8 cellular contexts compared by ENCODE assay signal in genomic region chr15:90201150-90201943, GRCh38. TPM values are rescaled to one million over a fixed set of nuclear protein-coding genes. Genes with fewer than 3 reads are reported as not detected.
A peak's percentile ranks its signal among the peaks of the same experiment; 100 is the strongest.
DNase-seq lines count a peak whose midpoint lies in the region; ATAC-seq and TF ChIP-seq lines count a peak whose summit lies in the region.

TSS of gene SEMA4B (plus strand) at chr15:90201330. CDS start at chr15:90201579, 249 bp downstream.

- H3K36me3 ChIP-seq in mesendoderm (ENCODE audit: control insufficient read depth, insufficient read depth, low read length), result no peaks in the 10 kb centered on the region

- H3K27ac ChIP-seq in mesendoderm (ENCODE audit: low read depth, low read length), result peak within 1 kb of the TSS; percentile 25

- H3K27ac Mint-ChIP-seq in activated CD8-positive, alpha-beta T cell treated with anti-CD3 and anti-CD28 coated beads, Interleukin-2, amount 10 ng/mL, durations not matched to agents 7 days and 5 days, result peak within 1 kb of the TSS; percentile 80
- H3K27ac Mint-ChIP-seq in effector memory CD8-positive, alpha-beta T cell, result peak within 1 kb of the TSS; percentile 78 to 93

- H3K4me3 Mint-ChIP-seq in activated CD8-positive, alpha-beta T cell treated with anti-CD3 and anti-CD28 coated beads, Interleukin-2, amount 10 ng/mL, durations not matched to agents 7 days and 5 days, result peak within 1 kb of the TSS; percentile 80
- peak within 1 kb of the TSS; percentile 88 to 92 for H3K4me3 Mint-ChIP-seq in effector memory CD8-positive, alpha-beta T cell

- peak within 1 kb of the TSS; percentile 38 for H3K4ac ChIP-seq in mesendoderm (ENCODE audit: low read depth, low read length)

- no peaks in the 10 kb centered on the region for H3K27me3 ChIP-seq in mesendoderm (ENCODE audit: insufficient read depth, low read length, poor library complexity)

- H3K9ac ChIP-seq in mesendoderm (ENCODE audit: low read length), result peak within 1 kb of the TSS; percentile 87

- H2BK5ac ChIP-seq in mesendoderm (ENCODE audit: low read length), result no peak within 1 kb of the TSS

- POLR2A ChIA-PET in activated CD8-positive, alpha-beta T cell treated with anti-CD3 and anti-CD28 coated beads, Interleukin-2, amount 10 ng/mL, durations not matched to agents 7 days and 5 days (lab: Charles Lee), result interaction anchor here (0.5 to 2.5 kb wide), 11 partner anchors 9 to 714 kb away, joined by 3 to 19 read pairs (median 4); partner anchors contain the start of genes CIB1 and GDPGP1

- peak within 1 kb of the TSS; percentile 94 for H3K18ac ChIP-seq in mesendoderm (ENCODE audit: low read length)

- H3K9me3 Mint-ChIP-seq in activated CD8-positive, alpha-beta T cell treated with anti-CD3 and anti-CD28 coated beads, Interleukin-2, amount 10 ng/mL, durations not matched to agents 7 days and 5 days (ENCODE audit: insufficient read depth), result no peaks in the 10 kb centered on the region
- H3K9me3 Mint-ChIP-seq in effector memory CD8-positive, alpha-beta T cell, result no peaks in the 10 kb centered on the region

- no peak within 1 kb of the TSS for H4K5ac ChIP-seq in mesendoderm (ENCODE audit: low read length)

- peak within 1 kb of the TSS; percentile 30 for H4K8ac ChIP-seq in mesendoderm (ENCODE audit: low read depth, low read length)

- no peak for TF ChIP-seq CTCF in AG09309 (IDR thresholded peaks at IDR 0.05; ENCODE audit: control insufficient read depth, insufficient read depth, low read depth, low read length, missing control alignments)

- H3K4me3 ChIP-seq in AG09309 (ENCODE audit: control insufficient read depth, low read depth, low read length), result peak within 1 kb of the TSS; percentile 77
- H3K4me3 ChIP-seq in mesendoderm (ENCODE audit: low read length), result peak within 1 kb of the TSS; percentile 84

- peak within 1 kb of the TSS; percentile 92 for H3K23ac ChIP-seq in mesendoderm (ENCODE audit: low read length)

- peaks cover 4% of the 10 kb centered on the region for H3K27me3 Mint-ChIP-seq in activated CD8-positive, alpha-beta T cell treated with anti-CD3 and anti-CD28 coated beads, Interleukin-2, amount 10 ng/mL, durations not matched to agents 7 days and 5 days (ENCODE audit: low read depth)
- no peaks in the 10 kb centered on the region for H3K27me3 Mint-ChIP-seq in effector memory CD8-positive, alpha-beta T cell

- peaks cover 7% of the 10 kb centered on the region for H3K79me1 ChIP-seq in mesendoderm (ENCODE audit: low read length)

- H3K4me1 Mint-ChIP-seq in activated CD8-positive, alpha-beta T cell treated with anti-CD3 and anti-CD28 coated beads, Interleukin-2, amount 10 ng/mL, durations not matched to agents 7 days and 5 days (ENCODE audit: low read depth), result peaks cover 26% of the 10 kb centered on the region
- peaks cover 19 to 23% of the 10 kb centered on the region in 2 donors for H3K4me1 Mint-ChIP-seq in effector memory CD8-positive, alpha-beta T cell (ENCODE audit: low read depth in 2 of 2)

- H2BK15ac ChIP-seq in mesendoderm (replicated peaks; ENCODE audit: low read depth), result no peak within 1 kb of the TSS

- peaks cover 2% of the 10 kb centered on the region for H3K36me3 Mint-ChIP-seq in activated CD8-positive, alpha-beta T cell treated with anti-CD3 and anti-CD28 coated beads, Interleukin-2, amount 10 ng/mL, durations not matched to agents 7 days and 5 days (ENCODE audit: low read depth)
- no peaks in the 10 kb centered on the region for H3K36me3 Mint-ChIP-seq in effector memory CD8-positive, alpha-beta T cell (ENCODE audit: insufficient read depth)

- no peak for DNase-seq in AG09309 (ENCODE audit: low read depth)
- DNase-seq in NCI-H69 (lab: John Stamatoyannopoulos, UW), result peak; percentile 82
- peak; percentile 78 for DNase-seq in activated CD8-positive, alpha-beta T cell treated with anti-CD3 and anti-CD28 coated beads, Interleukin-2, amount 10 ng/mL, durations not matched to agents 7 days and 5 days
- DNase-seq in effector memory CD8-positive, alpha-beta T cell, result peak; percentile 59 to 67 (median 67)
- DNase-seq in mesendoderm, result peak; percentile 78
- peak; percentile 60 for DNase-seq in stimulated activated CD8-positive, alpha-beta memory T cell treated with anti-CD3 and anti-CD28 coated beads, Interleukin-12 subunit alpha, Interleukin-12 subunit beta, amount 100 ng/mL, for 4 hours (ENCODE audit: low read depth)

- ATAC-seq in GM18868 (IDR thresholded peaks at IDR 0.05; ENCODE audit: unreplicated experiment) (peak; percentile 69), HG03097 (IDR thresholded peaks at IDR 0.05; ENCODE audit: low FRiP score, unreplicated experiment) (peak; percentile 65)
- ATAC-seq in activated CD8-positive, alpha-beta T cell treated with anti-CD3 and anti-CD28 coated beads, Interleukin-2, amount 10 ng/mL, durations not matched to agents 7 days and 5 days, result peak; percentile 93
- ATAC-seq in effector memory CD8-positive, alpha-beta T cell (replicated peaks), result peak; percentile 90

- peaks cover 5% of the 10 kb centered on the region for H3K4me1 ChIP-seq in mesendoderm (ENCODE audit: control insufficient read depth, low read depth, low read length)

- no peak within 1 kb of the TSS for H2BK120ac ChIP-seq in mesendoderm (ENCODE audit: low read depth, low read length)

- H2AK5ac ChIP-seq in mesendoderm (ENCODE audit: low read length), result no peak within 1 kb of the TSS

- no CpG with 5 or more reads among the region's 86 CpGs for WGBS in mesendoderm (ENCODE audit: extremely low coverage, insufficient coverage, low lambda C conversion rate)

- H3K56ac ChIP-seq in mesendoderm (ENCODE audit: low read length), result peak within 1 kb of the TSS; percentile 88

- CTCF ChIA-PET in activated CD8-positive, alpha-beta T cell treated with anti-CD3 and anti-CD28 coated beads, Interleukin-2, amount 10 ng/mL, durations not matched to agents 7 days and 5 days (lab: Charles Lee), result interaction anchor here (1.1 to 2.9 kb wide), 10 partner anchors 11 to 326 kb away, joined by 3 to 19 read pairs (median 9); partner anchors contain the start of genes CIB1 and GDPGP1

- H3K4me2 ChIP-seq in mesendoderm (ENCODE audit: low read length), result peak within 1 kb of the TSS; percentile 78

- H3K79me2 ChIP-seq in mesendoderm (ENCODE audit: control insufficient read depth, insufficient read depth, low read length), result no peaks in the 10 kb centered on the region

RNA-seq across cellular contexts. Expression of gene SEMA4B, which starts in this region (rescaled TPM):
- 10 to 100 TPM in 1 of 2 experiments, 1 to 10 TPM in 1; 8.6 to 11.2 TPM for total RNA-seq in activated CD8-positive, alpha-beta T cell treated with anti-CD3 and anti-CD28 coated beads, Interleukin-2, amount 10 ng/mL, durations not matched to agents 7 days and 5 days
- polyA plus RNA-seq in mesendoderm (2013, experiment 1 of 2), result 14.6 TPM
- 14.6 TPM for polyA plus RNA-seq in mesendoderm (2013, experiment 2 of 2)
